Comparison of ENCODE assay signal across 12 cellular contexts in the genomic region with DNA sequence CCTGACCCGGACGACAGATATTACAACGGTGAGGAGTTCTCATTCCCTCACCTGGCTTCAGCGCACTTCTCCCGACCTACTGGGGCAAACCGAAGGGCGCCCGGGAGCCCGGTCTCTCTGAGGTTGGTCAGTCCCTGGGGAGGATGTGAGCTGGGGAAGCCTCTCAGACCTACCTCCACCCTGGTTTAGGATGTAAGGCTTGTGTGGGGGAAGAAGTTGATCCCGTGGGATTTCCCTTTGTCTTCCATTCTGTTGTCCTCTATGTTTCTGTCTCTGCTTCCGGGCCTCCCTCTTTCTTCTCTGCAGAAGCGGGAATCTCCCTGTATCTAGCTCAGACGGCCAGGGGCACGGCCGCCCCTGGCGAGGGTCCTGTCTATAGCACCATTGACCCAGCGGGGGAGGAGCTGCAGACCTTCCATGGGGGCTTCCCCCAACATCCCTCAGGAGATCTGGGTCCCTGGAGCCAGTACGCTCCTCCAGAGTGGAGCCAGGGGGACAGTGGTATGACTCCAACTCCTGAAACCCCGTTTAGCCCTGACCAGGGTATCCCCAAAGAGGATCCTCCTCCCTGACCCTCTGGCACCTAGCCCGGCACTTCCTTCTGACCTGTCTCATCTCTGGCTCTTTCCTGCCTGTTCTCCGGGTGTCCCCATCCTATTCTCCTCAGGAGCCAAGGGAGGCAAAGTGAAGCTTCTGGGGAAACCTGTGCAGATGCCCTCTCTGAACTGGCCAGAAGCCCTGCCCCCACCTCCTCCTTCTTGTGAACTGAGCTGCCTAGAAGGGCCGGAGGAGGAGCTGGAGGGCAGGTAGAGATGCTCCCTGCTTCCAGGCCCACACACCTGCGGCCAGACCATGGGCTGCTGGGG. TPM values are rescaled to one million over a fixed set of nuclear protein-coding genes. Genes with fewer than 3 reads are reported as not detected.
DNase-seq lines count a peak whose midpoint lies in the region; ATAC-seq, FAIRE-seq and TF ChIP-seq lines count a peak whose summit lies in the region.
"Had no signal": no experiment of that assay in that cellular context is flagged by ENCODE, and none has a peak within 500 bp of the region (broad histone marks: within the 10 kb centered on the region; RNA-seq: fewer than 3 reads in every experiment).

No MANE protein-coding gene starts in this region.

- intact Hi-C loops in activated CD4-positive, alpha-beta T cell treated with anti-CD3 and anti-CD28 coated beads, Interleukin-2, amount 10 ng/mL, durations not matched to agents 24 days and 14 days (cut with micrococcal nuclease), result loop anchor here (2.0 to 5.0 kb wide), 2 partner anchors 77 to 1389 kb away; a partner anchor contains a TSS
- intact Hi-C loops in left lung (cut with DNase I), result no loop called here

- no peaks in the 10 kb centered on the region for H4K20me1 ChIP-seq in astrocyte (ENCODE audit: insufficient read depth, low read length)

- H3K9ac ChIP-seq in astrocyte (ENCODE audit: low read length), result peak overlapping the region; percentile 89

- H3K4me3 Mint-ChIP-seq in activated CD4-positive, alpha-beta T cell treated with anti-CD3 and anti-CD28 coated beads, Interleukin-2, amount 10 ng/mL, durations not matched to agents 24 days and 14 days, result peak overlapping the region; percentile 91
- H3K4me3 Mint-ChIP-seq in astrocyte (ENCODE audit: unreplicated experiment), result peak overlapping the region; percentile 88

- no peaks in the 10 kb centered on the region for H3K36me3 Mint-ChIP-seq in activated CD4-positive, alpha-beta T cell treated with anti-CD3 and anti-CD28 coated beads, Interleukin-2, amount 10 ng/mL, durations not matched to agents 24 days and 14 days (ENCODE audit: low read depth)
- H3K36me3 Mint-ChIP-seq in astrocyte (ENCODE audit: low read depth, unreplicated experiment), result peaks cover 2% of the 10 kb centered on the region

- H3K9me3 Mint-ChIP-seq in activated CD4-positive, alpha-beta T cell treated with anti-CD3 and anti-CD28 coated beads, Interleukin-2, amount 10 ng/mL, durations not matched to agents 24 days and 14 days, result no peaks in the 10 kb centered on the region
- H3K9me3 Mint-ChIP-seq in astrocyte (ENCODE audit: unreplicated experiment), result peaks cover 2% of the 10 kb centered on the region

- peak overlapping the region; percentile 95 for H3K4me2 ChIP-seq in astrocyte (ENCODE audit: low read length)

- TF ChIP-seq CTCF in astrocyte (IDR thresholded peaks at IDR 0.05; ENCODE audit: insufficient read depth, low read depth, low read length) (no peak), left lung (IDR thresholded peaks at IDR 0.05) (no peak), suprapubic skin (IDR thresholded peaks at IDR 0.05) (no peak)

- H3K36me3 ChIP-seq in astrocyte (ENCODE audit: insufficient read depth, low read length), result no peaks in the 10 kb centered on the region
- no peaks in the 10 kb centered on the region for H3K36me3 ChIP-seq in left lung
- H3K36me3 ChIP-seq in suprapubic skin, result no peaks in the 10 kb centered on the region

- H3K4me3 ChIP-seq in astrocyte (ENCODE audit: insufficient read depth, low read depth, low read length) (peak overlapping the region; percentile 71), left lung (peak overlapping the region; percentile 43 to 58), suprapubic skin (peak overlapping the region; percentile 56)

- H3K27ac ChIP-seq in astrocyte (ENCODE audit: low read depth, low read length), result no peak overlapping the region
- H3K27ac ChIP-seq in left lung, result no peak overlapping the region
- no peak overlapping the region for H3K27ac ChIP-seq in suprapubic skin

- H2AFZ ChIP-seq in astrocyte (ENCODE audit: low read depth, low read length), result peak overlapping the region; percentile 93

- H3K4me1 ChIP-seq in astrocyte (ENCODE audit: insufficient read depth, low read length) (peaks cover 17% of the 10 kb centered on the region), left lung (peaks cover 11 to 20% of the 10 kb centered on the region in 2 donors), suprapubic skin (peaks cover 19% of the 10 kb centered on the region)

- peak overlapping the region; percentile 86 for H3K27ac Mint-ChIP-seq in activated CD4-positive, alpha-beta T cell treated with anti-CD3 and anti-CD28 coated beads, Interleukin-2, amount 10 ng/mL, durations not matched to agents 24 days and 14 days
- no peak overlapping the region for H3K27ac Mint-ChIP-seq in astrocyte (ENCODE audit: unreplicated experiment)

- H3K27me3 ChIP-seq in astrocyte (ENCODE audit: insufficient read depth, low read length) (peaks cover 4% of the 10 kb centered on the region), left lung (peaks cover 3 to 50% of the 10 kb centered on the region in 2 donors), suprapubic skin (peaks cover 21% of the 10 kb centered on the region)

- peaks cover 33% of the 10 kb centered on the region for H3K27me3 Mint-ChIP-seq in activated CD4-positive, alpha-beta T cell treated with anti-CD3 and anti-CD28 coated beads, Interleukin-2, amount 10 ng/mL, durations not matched to agents 24 days and 14 days
- peaks cover 40% of the 10 kb centered on the region for H3K27me3 Mint-ChIP-seq in astrocyte (ENCODE audit: low read depth, unreplicated experiment)

- no peaks in the 10 kb centered on the region for H3K79me2 ChIP-seq in astrocyte (ENCODE audit: insufficient read depth, low read length)

- no peak for TF ChIP-seq EP300 in suprapubic skin (IDR thresholded peaks at IDR 0.05)

- H3K9me3 ChIP-seq in astrocyte (ENCODE audit: insufficient read depth, low read depth, low read length) (no peaks in the 10 kb centered on the region), left lung (no peaks in the 10 kb centered on the region), suprapubic skin (no peaks in the 10 kb centered on the region)

- ATAC-seq in left lung, result no peak
- ATAC-seq in HG02973 (IDR thresholded peaks at IDR 0.05; ENCODE audit: unreplicated experiment), result no peak

- TF ChIP-seq POLR2A in suprapubic skin (IDR thresholded peaks at IDR 0.05), result no peak

- DNase-seq in activated CD4-positive, alpha-beta T cell treated with anti-CD3 and anti-CD28 coated beads, Interleukin-2, amount 10 ng/mL, durations not matched to agents 24 days and 14 days, result no peak
- DNase-seq in activated CD4-positive, alpha-beta T cell treated with anti-CD3 and anti-CD28 coated beads, Interleukin-2, amount 50 U/mL, for 4 hours, result no peak
- DNase-seq in astrocyte (ENCODE audit: low read depth) (no peak), left lung (no peak), suprapubic skin (ENCODE audit: low spot score in 2 of 2) (peak in 1 of 2 donors; percentile 75), NCI-H774 (lab: John Stamatoyannopoulos, UW) (no peak), DMS114 treated with DMSO at 0.1 percent for 48 hours (lab: John Stamatoyannopoulos, UW; ENCODE audit: unreplicated experiment) (no peak)
- DNase-seq: NCI-H526 treated with DMSO at 0.1 percent for 48 hours; stimulated activated CD4-positive, alpha-beta T cell treated with anti-CD3 and anti-CD28 coated beads, Interleukin-4, amount 100 ng/mL, for 4 hours had no signal

- no peak for FAIRE-seq in astrocyte (lab: Jason Lieb, UNC)

- 68% methylated on average over 21 of the region's 23 CpGs for WGBS in suprapubic skin

- peaks cover 11% of the 10 kb centered on the region for H3K4me1 Mint-ChIP-seq in activated CD4-positive, alpha-beta T cell treated with anti-CD3 and anti-CD28 coated beads, Interleukin-2, amount 10 ng/mL, durations not matched to agents 24 days and 14 days
- H3K4me1 Mint-ChIP-seq in astrocyte (ENCODE audit: low read depth, unreplicated experiment), result peaks cover 7% of the 10 kb centered on the region

RNA-seq across cellular contexts. Expression of a gene that starts 12.6 kb away (rescaled TPM):
- 6.5 and 7.7 TPM in 2 replicates for total RNA-seq in activated CD4-positive, alpha-beta T cell treated with anti-CD3 and anti-CD28 coated beads, Interleukin-2, amount 10 ng/mL, durations not matched to agents 24 days and 14 days
- total RNA-seq in astrocyte, result 12.9 and 14.5 TPM in 2 replicates
- 10 to 100 TPM; 11.0 to 11.4 TPM for total RNA-seq in left lung
- 1 to 10 TPM; 1.9 to 6.8 (median 3.6) TPM for total RNA-seq in suprapubic skin

RNA-seq across cellular contexts. Expression of a gene that starts 19.8 kb away (rescaled TPM):
- not detected in 2 replicates for total RNA-seq in activated CD4-positive, alpha-beta T cell treated with anti-CD3 and anti-CD28 coated beads, Interleukin-2, amount 10 ng/mL, durations not matched to agents 24 days and 14 days
- total RNA-seq in astrocyte (0.25 TPM in 1 of 2 replicates, not detected in the other), left lung (10 to 100 TPM; 38.2 to 39.4 TPM), suprapubic skin (10 to 100 TPM in 2 of 4 donors, 1 to 10 TPM in 2; 2.5 to 18.7 (median 9.6) TPM)
- total RNA-seq: A673 had no signal

RNA-seq across cellular contexts. Expression of a gene that starts 41.2 kb away (rescaled TPM):
- total RNA-seq in activated CD4-positive, alpha-beta T cell treated with anti-CD3 and anti-CD28 coated beads, Interleukin-2, amount 10 ng/mL, durations not matched to agents 24 days and 14 days, result not detected in 2 replicates
- not detected in 2 replicates for total RNA-seq in astrocyte
- not detected for total RNA-seq in left lung
- total RNA-seq in suprapubic skin, result not detected
- total RNA-seq: A673, lower leg skin had no signal

RNA-seq across cellular contexts. Expression of a gene that starts 58.0 kb away (rescaled TPM):
- not detected in 2 replicates for total RNA-seq in activated CD4-positive, alpha-beta T cell treated with anti-CD3 and anti-CD28 coated beads, Interleukin-2, amount 10 ng/mL, durations not matched to agents 24 days and 14 days
- total RNA-seq in astrocyte (0.19 TPM in 1 of 2 replicates, not detected in the other), left lung (not detected), suprapubic skin (1 to 10 TPM in 1 of 4 donors, under 1 TPM in 2, not detected in 1; 0.72 to 1.4 (median 0.89) TPM)
- total RNA-seq: A673 had no signal
